19 cellular contexts compared by ENCODE assay signal in genomic region chr20:43530321-43531090, GRCh38. TPM values are rescaled to one million over a fixed set of nuclear protein-coding genes. Genes with fewer than 3 reads are reported as not detected.
DNase-seq lines count a peak whose midpoint lies in the region; ATAC-seq, FAIRE-seq and TF ChIP-seq lines count a peak whose summit lies in the region.
"Had no signal": no experiment of that assay in that cellular context is flagged by ENCODE, and none has a peak within 500 bp of the region (broad histone marks: within the 10 kb centered on the region; RNA-seq: fewer than 3 reads in every experiment).

No MANE protein-coding gene starts in this region.

- no peak for TF ChIP-seq CTCF in Panc1 (IDR thresholded peaks at IDR 0.05)
- no peak for TF ChIP-seq CTCF in hepatocyte (IDR thresholded peaks at IDR 0.05; ENCODE audit: poor library complexity)
- no peak for TF ChIP-seq CTCF in pancreas (IDR thresholded peaks at IDR 0.05)
- TF ChIP-seq CTCF in Calu3 (IDR thresholded peaks at IDR 0.05; ENCODE audit: unreplicated experiment), result no peak
- no peak for TF ChIP-seq CTCF in PC-3 (conservative IDR thresholded peaks at IDR 0.05; ENCODE audit: low read depth, low read length)

- no peak for TF ChIP-seq POLR2A in H54 (IDR thresholded peaks at IDR 0.05; ENCODE audit: low read depth, low read length)

- H3K9me2 ChIP-seq in hepatocyte (replicated peaks; ENCODE audit: insufficient read depth) (no peaks in the 10 kb centered on the region), PC-3 (replicated peaks; ENCODE audit: low read length) (no peaks in the 10 kb centered on the region)

- peaks cover 16% of the 10 kb centered on the region for H3K36me3 Mint-ChIP-seq in Calu3 (ENCODE audit: insufficient read depth, unreplicated experiment)
- H3K36me3 Mint-ChIP-seq: activated naive CD4-positive, alpha-beta T cell treated with anti-CD3 and anti-CD28 coated beads, Interleukin-2, amount 50 U/mL, for 24 hours had no signal

- no peaks in the 10 kb centered on the region for H3K9me3 ChIP-seq in Panc1 (ENCODE audit: control insufficient read depth, insufficient read depth, low read depth, low read length)
- H3K9me3 ChIP-seq in hepatocyte (ENCODE audit: low read depth), result no peaks in the 10 kb centered on the region
- H3K9me3 ChIP-seq in pancreas, result no peaks in the 10 kb centered on the region
- H3K9me3 ChIP-seq in PC-3 (ENCODE audit: low read length), result no peaks in the 10 kb centered on the region
- H3K9me3 ChIP-seq: vagina had no signal

- in situ Hi-C loops in Panc1 (cut with HindIII; ENCODE audit: low pct_unique_long_range_greater_than_20kb, low sequenced_read_pairs), result no loop called here

- H3K9ac ChIP-seq in PC-3 (ENCODE audit: low read length), result no peak overlapping the region

- H2AFZ ChIP-seq in hepatocyte (no peak overlapping the region), PC-3 (ENCODE audit: low read length) (no peak overlapping the region)

- no peak overlapping the region for H3K4me2 ChIP-seq in hepatocyte
- H3K4me2 ChIP-seq in PC-3 (ENCODE audit: low read length), result no peak overlapping the region

- H3K4me3 ChIP-seq in Panc1 (ENCODE audit: low read depth in 2 of 2, low read length in 2 of 2), result no peak overlapping the region
- H3K4me3 ChIP-seq in hepatocyte, result no peak overlapping the region
- H3K4me3 ChIP-seq in pancreas, result no peak overlapping the region
- no peak overlapping the region for H3K4me3 ChIP-seq in PC-3 (ENCODE audit: low read length)
- H3K4me3 ChIP-seq: vagina had no signal

- no peaks in the 10 kb centered on the region for H3K79me2 ChIP-seq in hepatocyte
- no peaks in the 10 kb centered on the region for H3K79me2 ChIP-seq in PC-3 (ENCODE audit: low read length)

- intact Hi-C loops in Panc1 (cut with micrococcal nuclease; ENCODE audit: unreplicated experiment) (no loop called here), pancreas (cut with DNase I) (loop anchor here in 1 of 3 donors (10.0 kb wide), 1 partner anchor 544 kb away; no protein-coding TSS in a partner anchor), Calu3 (cut with micrococcal nuclease; ENCODE audit: unreplicated experiment) (no loop called here), PC-3 (cut with micrococcal nuclease) (no loop called here)

- H3K9me3 Mint-ChIP-seq in Calu3 (ENCODE audit: low read depth, unreplicated experiment), result no peaks in the 10 kb centered on the region
- H3K9me3 Mint-ChIP-seq: activated naive CD4-positive, alpha-beta T cell treated with anti-CD3 and anti-CD28 coated beads, Interleukin-2, amount 50 U/mL, for 24 hours; activated T-cell treated with anti-CD3 and anti-CD28 coated beads, Interleukin-2, amount 50 U/mL, for 72 hours had no signal

- H3K4me1 Mint-ChIP-seq in Calu3 (ENCODE audit: low read depth, unreplicated experiment), result peaks cover 8% of the 10 kb centered on the region
- H3K4me1 Mint-ChIP-seq: activated naive CD4-positive, alpha-beta T cell treated with anti-CD3 and anti-CD28 coated beads, Interleukin-2, amount 50 U/mL, for 24 hours had no signal

- 86% methylated on average over 14 of the region's 14 CpGs for WGBS in hepatocyte (ENCODE audit: low lambda C conversion rate, missing lambda C conversion rate)
- WGBS in pancreas, 2 donors, result 77 to 85% methylated on average over 14 of the region's 14 CpGs

- H3K27ac ChIP-seq in Panc1 (ENCODE audit: low read length), result no peak overlapping the region
- peak overlapping the region; percentile 86 for H3K27ac ChIP-seq in hepatocyte
- H3K27ac ChIP-seq in pancreas, result no peak overlapping the region
- no peak overlapping the region for H3K27ac ChIP-seq in PC-3 (ENCODE audit: low read length)
- H3K27ac ChIP-seq: vagina, VCaP had no signal

- H3K27me3 ChIP-seq in Panc1 (ENCODE audit: control insufficient read depth, insufficient read depth, low read length), result no peaks in the 10 kb centered on the region
- H3K27me3 ChIP-seq in hepatocyte, result no peaks in the 10 kb centered on the region
- no peaks in the 10 kb centered on the region for H3K27me3 ChIP-seq in pancreas
- H3K27me3 ChIP-seq in PC-3 (ENCODE audit: low read length), result no peaks in the 10 kb centered on the region
- H3K27me3 ChIP-seq: vagina had no signal

- H3K36me3 ChIP-seq in Panc1 (ENCODE audit: control insufficient read depth, insufficient read depth, low read length) (no peaks in the 10 kb centered on the region), hepatocyte (replicated peaks; ENCODE audit: insufficient read depth, low read depth) (no peaks in the 10 kb centered on the region), pancreas (no peaks in the 10 kb centered on the region), PC-3 (ENCODE audit: low read depth, low read length) (no peaks in the 10 kb centered on the region)

- no peaks in the 10 kb centered on the region for H3K4me1 ChIP-seq in Panc1 (ENCODE audit: control insufficient read depth, insufficient read depth, low read length)
- H3K4me1 ChIP-seq in hepatocyte (ENCODE audit: insufficient read depth), result no peaks in the 10 kb centered on the region
- H3K4me1 ChIP-seq in pancreas, result no peaks in the 10 kb centered on the region
- no peaks in the 10 kb centered on the region for H3K4me1 ChIP-seq in PC-3 (ENCODE audit: insufficient read depth, low read length)
- H3K4me1 ChIP-seq: vagina had no signal

- FAIRE-seq in H54 (lab: Jason Lieb, UNC) (no peak), pancreas (lab: Jason Lieb, UNC) (no peak)
- FAIRE-seq: colon, endothelial cell of umbilical vein had no signal

- no peaks in the 10 kb centered on the region for H3F3A ChIP-seq in PC-3 (ENCODE audit: low read length, unreplicated experiment)

- DNase-seq in H54 (ENCODE audit: insufficient read length, low spot score) (peak; percentile 48), Panc1 (ENCODE audit: low read depth, low spot score) (no peak), hepatocyte (ENCODE audit: low spot score) (peak; percentile 79), pancreas (no peak), Calu3 (no peak), PC-3 (no peak)
- no peak for DNase-seq in activated CD4-positive, alpha-beta T cell treated with anti-CD3 and anti-CD28 coated beads, Interleukin-2, amount 50 U/mL, for 4 hours
- DNase-seq: activated CD4-positive, alpha-beta T cell treated with anti-CD3 and anti-CD28 coated beads, Interleukin-2, amount 50 U/mL, for 48 hours; activated T-cell treated with anti-CD3 and anti-CD28 coated beads, Interleukin-2, amount 50 U/mL, for 72 hours; COR-L47; NCI-H1436; SHP77 had no signal

- POLR2A ChIA-PET in Panc1 (lab: Charles Lee) (interaction anchor here (0.6 kb wide), 2 partner anchors 47 to 137 kb away, joined by 11 to 14 read pairs; no protein-coding TSS in a partner anchor), PC-3 (lab: Charles Lee; ENCODE audit: unreplicated experiment) (no interaction called here)

- ATAC-seq in Panc1 (peak; percentile 51; the same call in 1 of the 2 replicates), pancreas (peak in 3 of 4 donors; percentile 8 to 21 (median 17)), PC-3 (no peak), HG03097 (IDR thresholded peaks at IDR 0.05; ENCODE audit: low FRiP score, unreplicated experiment) (no peak)
- ATAC-seq: activated T-cell treated with anti-CD3 and anti-CD28 coated beads, Interleukin-2, amount 50 U/mL, for 72 hours had no signal

- H3K27me3 Mint-ChIP-seq in Calu3 (ENCODE audit: unreplicated experiment), result no peaks in the 10 kb centered on the region
- H3K27me3 Mint-ChIP-seq: activated naive CD4-positive, alpha-beta T cell treated with anti-CD3 and anti-CD28 coated beads, Interleukin-2, amount 50 U/mL, for 24 hours had no signal

- H3K27ac Mint-ChIP-seq in Calu3 (ENCODE audit: unreplicated experiment), result no peak overlapping the region
- H3K27ac Mint-ChIP-seq: activated naive CD4-positive, alpha-beta T cell treated with anti-CD3 and anti-CD28 coated beads, Interleukin-2, amount 50 U/mL, for 24 hours; activated T-cell treated with anti-CD3 and anti-CD28 coated beads, Interleukin-2, amount 50 U/mL, for 72 hours had no signal

- no peak overlapping the region for H3K4me3 Mint-ChIP-seq in Calu3 (ENCODE audit: low read depth, unreplicated experiment)
- H3K4me3 Mint-ChIP-seq: activated naive CD4-positive, alpha-beta T cell treated with anti-CD3 and anti-CD28 coated beads, Interleukin-2, amount 50 U/mL, for 24 hours; activated T-cell treated with anti-CD3 and anti-CD28 coated beads, Interleukin-2, amount 50 U/mL, for 72 hours had no signal

- H4K20me1 ChIP-seq in hepatocyte (ENCODE audit: insufficient read depth, poor library complexity, severe bottlenecking) (no peaks in the 10 kb centered on the region), PC-3 (ENCODE audit: low read length) (no peaks in the 10 kb centered on the region)

- CTCF ChIA-PET in Panc1 (lab: Charles Lee), result no interaction called here
- CTCF ChIA-PET in Calu3 (lab: Charles Lee), result interaction anchor here (0.7 kb wide), 1 partner anchor 8 kb away, joined by 3 read pairs; no protein-coding TSS in a partner anchor
- CTCF ChIA-PET in PC-3 (lab: Charles Lee), result no interaction called here

- no TSS peak for BruUV-seq in Panc1 (replicated peaks; lab: Mats Ljungman, UMichigan)
- no TSS peak for BruUV-seq in Calu3 (replicated peaks; lab: Mats Ljungman, UMichigan)
- no TSS peak for BruUV-seq in PC-3 (replicated peaks; lab: Mats Ljungman, UMichigan)

RNA-seq across cellular contexts. Expression of gene L3MBTL1, which starts 23.0 kb away (rescaled TPM):
- 24.9 TPM for total RNA-seq in Panc1 (2021; ENCODE audit: unreplicated experiment)
- 13.4 TPM for polyA plus RNA-seq in Panc1 (2012; ENCODE audit: insufficient read length)
- 6.2 and 7.9 TPM in 2 replicates for total RNA-seq in hepatocyte
- polyA plus RNA-seq in hepatocyte, result 7.5 and 14.6 TPM in 2 replicates
- total RNA-seq in pancreas, result 10 to 100 TPM in 1 of 6 donors, 1 to 10 TPM in 5; 3.4 to 10.7 (median 5.0) TPM
- 1 to 10 TPM; 8.4 to 8.7 TPM for polyA plus RNA-seq in pancreas
- total RNA-seq in Calu3 (2022), result 39.7 and 42.3 TPM in 2 replicates
- 9.9 and 20.7 TPM in 2 replicates for total RNA-seq in PC-3 (2014; rRNA removed)

RNA-seq across cellular contexts. Expression of gene SGK2, which starts 28.3 kb away (rescaled TPM):
- 0.90 TPM for total RNA-seq in Panc1 (2021; ENCODE audit: unreplicated experiment)
- polyA plus RNA-seq in Panc1 (2012; ENCODE audit: insufficient read length), result 1.2 TPM
- 20.6 and 21.2 TPM in 2 replicates for total RNA-seq in hepatocyte
- polyA plus RNA-seq in hepatocyte, result 8.8 and 12.5 TPM in 2 replicates
- total RNA-seq in pancreas, result 10 to 100 TPM; 10.8 to 20.0 (median 14.7) TPM
- polyA plus RNA-seq in pancreas, result 10 to 100 TPM; 12.6 to 21.6 TPM
- 45.6 and 46.5 TPM in 2 replicates for total RNA-seq in Calu3 (2022)
- total RNA-seq in PC-3 (2014; rRNA removed), result 3.0 and 6.6 TPM in 2 replicates
- total RNA-seq: T-helper 1 cell treated with Interleukin-12 subunit alpha and Interleukin-12 subunit beta and Interleukin-4 antibody, amounts not matched to agents 30 ng/mL and 1 ng/mL, for 36 hours had no signal

Comparison
In these comparisons a context has a peak if more than half of its experiments do, and no peak if none do; other contexts are left out.
1. DNase-seq: peak in H54 (single experiment) and hepatocyte (single experiment); none in Panc1 (single experiment), pancreas (0 of 6), Calu3 (single experiment), PC-3 (single experiment) and activated CD4-positive, alpha-beta T cell treated with anti-CD3 and anti-CD28 coated beads, Interleukin-2, amount 50 U/mL, for 4 hours (0 of 2).
2. ATAC-seq: peak in Panc1 (single experiment) and pancreas (3 of 4); none in PC-3 (single experiment) and HG03097 (single experiment).